1 cellular context compared by ENCODE assay signal in genomic region chr12:56190695-56191155, GRCh38.
TF ChIP-seq lines count a peak whose summit lies in the region.

No MANE protein-coding gene starts in this region.

TF ChIP-seq in HepG2, 621 proteins besides CTCF, POLR2A, EP300 and RAD21:
- TF ChIP-seq MAX (IDR thresholded peaks at IDR 0.05) (peak; percentile 22; the same call in 1 of the 2 replicates), BORCS8-MEF2B (CRISPR knock-in tag; IDR thresholded peaks at IDR 0.05) (0 out of 2 replicates have a peak, but pooled peaks have one; percentile 5), XBP1 (CRISPR knock-in tag; IDR thresholded peaks at IDR 0.05) (no peak), ATF4 (CRISPR knock-in tag; IDR thresholded peaks at IDR 0.05) (0 out of 4 replicates have a peak, but pooled peaks of 1 of the 2 experiments have one; percentile 2), ZBTB3 (CRISPR knock-in tag; IDR thresholded peaks at IDR 0.05; ENCODE audit: borderline replicate concordance, low read depth) (0 out of 2 replicates have a peak, but pooled peaks have one; percentile 10), ZNF713 (CRISPR knock-in tag; IDR thresholded peaks at IDR 0.05) (0 out of 2 replicates have a peak, but pooled peaks have one; percentile 8), NFRKB (IDR thresholded peaks at IDR 0.05) (no peak), ZNF652 (CRISPR knock-in tag; IDR thresholded peaks at IDR 0.05; ENCODE audit: borderline replicate concordance, low read depth) (peak; percentile 76; the same call in 1 of the 2 replicates)
